8 cellular contexts compared by ENCODE assay signal in genomic region chr5:172370648-172371248, GRCh38.
DNase-seq lines count a peak whose midpoint lies in the region; ATAC-seq and TF ChIP-seq lines count a peak whose summit lies in the region.

No MANE protein-coding gene starts in this region.

- no peak overlapping the region for H4K8ac ChIP-seq in neuronal stem cell (ENCODE audit: low read depth, low read length)

- H3K4me3 ChIP-seq in astrocyte of the spinal cord (ENCODE audit: low read depth, low read length) (no peak overlapping the region), neuronal stem cell (ENCODE audit: low read length in 2 of 2) (no peak overlapping the region)

- H3K36me3 Mint-ChIP-seq in mesothelial cell of epicardium: peaks cover 60% of the 10 kb centered on the region

- no peak overlapping the region for H3K27ac ChIP-seq in neuronal stem cell (replicated peaks; ENCODE audit: low read length)

- peaks cover 16% of the 10 kb centered on the region for H3K9me3 Mint-ChIP-seq in mesothelial cell of epicardium

- in situ Hi-C loops in astrocyte of the spinal cord (cut with HindIII; ENCODE audit: low sequenced_read_pairs): no loop called here

- H3K27me3 ChIP-seq in neuronal stem cell (ENCODE audit: control insufficient read depth in 3 of 3, insufficient read depth in 3 of 3, low read depth in 1 of 3, low read length in 3 of 3): no peaks in the 10 kb centered on the region

- H3K36me3 ChIP-seq in neuronal stem cell (replicated peaks in 1 of 2; ENCODE audit: control insufficient read depth in 2 of 2, insufficient read depth in 2 of 2, low read length in 2 of 2): peaks cover 14 to 88% of the 10 kb centered on the region in 2 donors

- H3K27me3 Mint-ChIP-seq in mesothelial cell of epicardium (ENCODE audit: low read depth): no peaks in the 10 kb centered on the region

- no peaks in the 10 kb centered on the region for H3K79me1 ChIP-seq in neuronal stem cell (ENCODE audit: low read depth, low read length)

- H3K4me1 Mint-ChIP-seq in mesothelial cell of epicardium: no peaks in the 10 kb centered on the region

- no peak overlapping the region for H2AFZ ChIP-seq in neuronal stem cell (ENCODE audit: low read length)

- no peak overlapping the region for H2BK12ac ChIP-seq in neuronal stem cell (ENCODE audit: low read length)

- no peak overlapping the region for H3K14ac ChIP-seq in neuronal stem cell (ENCODE audit: low read length)

- peaks cover 2 to 36% of the 10 kb centered on the region in 2 donors for H3K9me3 ChIP-seq in neuronal stem cell (replicated peaks in 1 of 2; ENCODE audit: control insufficient read depth in 2 of 2, insufficient read depth in 1 of 2, low read depth in 1 of 2, low read length in 2 of 2)

- no peak for ATAC-seq in HG03045 (IDR thresholded peaks at IDR 0.05; ENCODE audit: unreplicated experiment)

- H3K18ac ChIP-seq in neuronal stem cell (ENCODE audit: low read length): no peak overlapping the region

- H3K4me3 Mint-ChIP-seq in mesothelial cell of epicardium: no peak overlapping the region

- WGBS in neuronal stem cell (ENCODE audit: extremely low coverage in 2 of 2, insufficient read length in 2 of 2, insufficient replicate concordance in 1 of 2), 2 donors: no CpG with 5 or more reads among the region's 3 CpGs

- H2BK5ac ChIP-seq in neuronal stem cell (ENCODE audit: low read length): no peak overlapping the region

- H3K23ac ChIP-seq in neuronal stem cell (ENCODE audit: low read depth, low read length, poor library complexity): no peak overlapping the region

- DNase-seq in NOMO-1 treated with DMSO at 0.1 percent for 48 hours (lab: John Stamatoyannopoulos, UW; ENCODE audit: unreplicated experiment) (peak; percentile 36), NOMO-1 treated with dmso at 0.1 percent for 144 hours (lab: John Stamatoyannopoulos, UW; ENCODE audit: unreplicated experiment) (no peak), LHCN-M2 (ENCODE audit: low read depth) (peak; percentile 62), astrocyte of the spinal cord (ENCODE audit: low read depth, low spot score) (peak; percentile 57), mesothelial cell of epicardium (ENCODE audit: low spot score in 2 of 2, unreplicated experiment in 2 of 2) (no peak), neuronal stem cell (ENCODE audit: low spot score) (no peak), OCI-M2 (lab: John Stamatoyannopoulos, UW; ENCODE audit: unreplicated experiment) (no peak)

- no peak overlapping the region for H3K27ac Mint-ChIP-seq in mesothelial cell of epicardium

- H3K4me1 ChIP-seq in neuronal stem cell (ENCODE audit: control insufficient read depth in 2 of 2, insufficient read depth in 1 of 2, low read depth in 1 of 2, low read length in 2 of 2): no peaks in the 10 kb centered on the region

- no peak overlapping the region for H2AK5ac ChIP-seq in neuronal stem cell (ENCODE audit: low read depth, low read length)

- no peak overlapping the region for H3K9ac ChIP-seq in neuronal stem cell (ENCODE audit: low read depth, low read length, poor library complexity)

- H3K4ac ChIP-seq in neuronal stem cell (ENCODE audit: low read length): no peak overlapping the region

- no peak overlapping the region for H2BK15ac ChIP-seq in neuronal stem cell (ENCODE audit: low read length)

- no peak overlapping the region for H4K91ac ChIP-seq in neuronal stem cell (ENCODE audit: low read depth, low read length, poor library complexity)

- TF ChIP-seq CTCF in astrocyte of the spinal cord (IDR thresholded peaks at IDR 0.05; ENCODE audit: low read depth, low read length) (peak; percentile 67), mesothelial cell of epicardium (IDR thresholded peaks at IDR 0.05; ENCODE audit: unreplicated experiment) (peak; percentile 84)

- H3K4me2 ChIP-seq in neuronal stem cell (ENCODE audit: insufficient read depth, low read length, poor library complexity, severe bottlenecking): no peak overlapping the region

- H2BK120ac ChIP-seq in neuronal stem cell (ENCODE audit: low read depth, low read length): no peak overlapping the region

Comparison
In these comparisons a context has a peak if more than half of its experiments do, and no peak if none do; other contexts are left out.
1. DNase-seq: peak in NOMO-1 treated with DMSO at 0.1 percent for 48 hours (single experiment), LHCN-M2 (single experiment) and astrocyte of the spinal cord (single experiment); none in NOMO-1 treated with dmso at 0.1 percent for 144 hours (single experiment), mesothelial cell of epicardium (0 of 2), neuronal stem cell (single experiment) and OCI-M2 (single experiment).